In genomic region chr17:8079291-8080207, GRCh38 we compare ENCODE assay signal across 8 cellular contexts.
DNase-seq lines count a peak whose midpoint lies in the region; ATAC-seq and TF ChIP-seq lines count a peak whose summit lies in the region.

No MANE protein-coding gene starts in this region.

- H3K4me3 ChIP-seq in choroid plexus epithelial cell (ENCODE audit: low read depth, low read length) = peak overlapping the region; percentile 43

- no peak for ATAC-seq in HG02981 (IDR thresholded peaks at IDR 0.05; ENCODE audit: unreplicated experiment)

- CTCF ChIA-PET in HEK293T (lab: Yijun Ruan, JAX) = interaction anchor here (0.7 to 2.1 kb wide), 7 partner anchors 9 to 83 kb away, joined by 3 to 8 read pairs (median 3); no protein-coding TSS in a partner anchor

- TF ChIP-seq CTCF in choroid plexus epithelial cell (conservative IDR thresholded peaks at IDR 0.05; ENCODE audit: low read depth, low read length) = peak; percentile 75

- POLR2A ChIA-PET in HEK293T (lab: Yijun Ruan, JAX) = interaction anchor here (0.7 to 1.0 kb wide), 3 partner anchors 11 to 18 kb away, joined by 4 read pairs; no protein-coding TSS in a partner anchor

- DNase-seq in D341Med (ENCODE audit: low spot score) = peak; percentile 87
- peak; percentile 90 for DNase-seq in HEK293T (ENCODE audit: extremely low spot score)
- peak; percentile 50 for DNase-seq in NCI-H2196 (lab: John Stamatoyannopoulos, UW; ENCODE audit: unreplicated experiment)
- peak; percentile 66 to 75 for DNase-seq in activated CD4-positive, alpha-beta T cell treated with anti-CD3 and anti-CD28 coated beads for 24 hours (ENCODE audit: low read depth in 2 of 2)
- peak; percentile 49 for DNase-seq in choroid plexus epithelial cell (ENCODE audit: low read depth)
- peak; percentile 86 for DNase-seq in left kidney (ENCODE audit: low read depth, low spot score)
- peak; percentile 82 for DNase-seq in stimulated activated CD4-positive, alpha-beta T cell treated with anti-CD3 and anti-CD28 coated beads, Interleukin-1b, Interleukin-23, amount 100 ng/mL, for 48 hours

TF ChIP-seq in HEK293T, 16 proteins besides CTCF, POLR2A, EP300 and RAD21:
- TF ChIP-seq L3MBTL2 (conservative IDR thresholded peaks at IDR 0.05) (peak; percentile 59), CTBP1 (IDR thresholded peaks at IDR 0.05; ENCODE audit: borderline replicate concordance) (no peak)
